ENCODE assay signal across 15 cellular contexts in genomic region chr3:132593950-132594328, GRCh38. TPM values are rescaled to one million over a fixed set of nuclear protein-coding genes. Genes with fewer than 3 reads are reported as not detected.
A peak's percentile ranks its signal among the peaks of the same experiment; 100 is the strongest.
DNase-seq lines count a peak whose midpoint lies in the region; ATAC-seq and TF ChIP-seq lines count a peak whose summit lies in the region.
"Had no signal": no experiment of that assay in that cellular context is flagged by ENCODE, and none has a peak within 500 bp of the region (broad histone marks: within the 10 kb centered on the region; RNA-seq: fewer than 3 reads in every experiment).

No MANE protein-coding gene starts in this region.

- DNase-seq in 8988T (peak; percentile 8), HT1080 (ENCODE audit: low read depth) (peak; percentile 89), astrocyte of the cerebellum (ENCODE audit: low read depth) (peak; percentile 22), glomerular endothelial cell (ENCODE audit: extremely low read depth, low read depth, low spot score) (peak; percentile 68), NOMO-1 treated with dmso at 0.1 percent for 144 hours (lab: John Stamatoyannopoulos, UW; ENCODE audit: unreplicated experiment) (no peak), NCI-H748 treated with DMSO at 0.1 percent for 48 hours (lab: John Stamatoyannopoulos, UW) (no peak)
- no peak for DNase-seq in effector memory CD8-positive, alpha-beta T cell
- no peak for DNase-seq in activated naive CD4-positive, alpha-beta T cell treated with anti-CD3 and anti-CD28 coated beads, Interleukin-2, amount 10 ng/mL, durations not matched to agents 7 days and 5 days
- DNase-seq: activated CD4-positive, CD25-positive, alpha-beta regulatory T cell treated with anti-CD3 and anti-CD28 coated beads, Interleukin-2, amount 50 U/mL, for 72 hours; effector CD4-positive, alpha-beta T cell; nephron progenitor cell; SHP77; stimulated activated CD4-positive, alpha-beta T cell treated with anti-CD3 and anti-CD28 coated beads, Interleukin-15, amount 100 ng/mL, for 24 hours had no signal

- no peak overlapping the region for H3K4me3 ChIP-seq in astrocyte of the cerebellum (ENCODE audit: low read depth, low read length)
- H3K4me3 ChIP-seq: A549 had no signal

- H3K9me3 Mint-ChIP-seq in effector memory CD8-positive, alpha-beta T cell, result no peaks in the 10 kb centered on the region
- H3K9me3 Mint-ChIP-seq in activated naive CD4-positive, alpha-beta T cell treated with anti-CD3 and anti-CD28 coated beads, Interleukin-2, amount 10 ng/mL, durations not matched to agents 7 days and 5 days, result no peaks in the 10 kb centered on the region
- H3K9me3 Mint-ChIP-seq: activated T-helper 1 cell treated with anti-CD3 and anti-CD28 coated beads, Interleukin-12 subunit alpha, Interleukin-12 subunit beta, Interleukin-2, Interleukin-4 antibody, amounts not matched to agents 30 ng/mL and 10 ng/mL and 1 ng/mL, durations not matched to agents 14 hours and 24 hours and 36 hours; nephron progenitor cell had no signal

- H3K4me3 Mint-ChIP-seq in effector memory CD8-positive, alpha-beta T cell, result no peak overlapping the region
- no peak overlapping the region for H3K4me3 Mint-ChIP-seq in activated naive CD4-positive, alpha-beta T cell treated with anti-CD3 and anti-CD28 coated beads, Interleukin-2, amount 10 ng/mL, durations not matched to agents 7 days and 5 days
- H3K4me3 Mint-ChIP-seq: activated T-helper 1 cell treated with anti-CD3 and anti-CD28 coated beads, Interleukin-12 subunit alpha, Interleukin-12 subunit beta, Interleukin-2, Interleukin-4 antibody, amounts not matched to agents 30 ng/mL and 10 ng/mL and 1 ng/mL, durations not matched to agents 14 hours and 24 hours and 36 hours; nephron progenitor cell had no signal

- TF ChIP-seq CTCF in astrocyte of the cerebellum (IDR thresholded peaks at IDR 0.05; ENCODE audit: low read depth, low read length, missing control alignments), result no peak

- H3K36me3 Mint-ChIP-seq in effector memory CD8-positive, alpha-beta T cell (ENCODE audit: insufficient read depth), result peaks cover 2% of the 10 kb centered on the region
- peaks cover 5% of the 10 kb centered on the region for H3K36me3 Mint-ChIP-seq in activated naive CD4-positive, alpha-beta T cell treated with anti-CD3 and anti-CD28 coated beads, Interleukin-2, amount 10 ng/mL, durations not matched to agents 7 days and 5 days

- peaks cover 0 to 3% of the 10 kb centered on the region in 2 donors for H3K4me1 Mint-ChIP-seq in effector memory CD8-positive, alpha-beta T cell (ENCODE audit: low read depth in 2 of 2)
- H3K4me1 Mint-ChIP-seq in activated naive CD4-positive, alpha-beta T cell treated with anti-CD3 and anti-CD28 coated beads, Interleukin-2, amount 10 ng/mL, durations not matched to agents 7 days and 5 days, result peaks cover 3% of the 10 kb centered on the region
- H3K4me1 Mint-ChIP-seq: nephron progenitor cell had no signal

- H3K27ac Mint-ChIP-seq in effector memory CD8-positive, alpha-beta T cell, result peak overlapping the region in 1 of 2 donors; percentile 82
- H3K27ac Mint-ChIP-seq in activated naive CD4-positive, alpha-beta T cell treated with anti-CD3 and anti-CD28 coated beads, Interleukin-2, amount 10 ng/mL, durations not matched to agents 7 days and 5 days, result no peak overlapping the region
- H3K27ac Mint-ChIP-seq: activated T-helper 1 cell treated with anti-CD3 and anti-CD28 coated beads, Interleukin-12 subunit alpha, Interleukin-12 subunit beta, Interleukin-2, Interleukin-4 antibody, amounts not matched to agents 30 ng/mL and 10 ng/mL and 1 ng/mL, durations not matched to agents 14 hours and 24 hours and 36 hours; nephron progenitor cell had no signal

- ATAC-seq in effector memory CD8-positive, alpha-beta T cell (replicated peaks), result no peak

- H3K27me3 Mint-ChIP-seq in effector memory CD8-positive, alpha-beta T cell, result no peaks in the 10 kb centered on the region
- H3K27me3 Mint-ChIP-seq in activated naive CD4-positive, alpha-beta T cell treated with anti-CD3 and anti-CD28 coated beads, Interleukin-2, amount 10 ng/mL, durations not matched to agents 7 days and 5 days, result no peaks in the 10 kb centered on the region

- in situ Hi-C loops in astrocyte of the cerebellum (cut with HindIII; ENCODE audit: low sequenced_read_pairs), result no loop called here

- CTCF ChIA-PET in activated naive CD4-positive, alpha-beta T cell treated with anti-CD3 and anti-CD28 coated beads, Interleukin-2, amount 10 ng/mL, durations not matched to agents 7 days and 5 days (lab: Charles Lee), result no interaction called here

RNA-seq across cellular contexts. Expression of gene ACKR4, which starts 3.1 kb away (rescaled TPM):
- total RNA-seq in HT1080 (2014; rRNA removed; shearing (Covaris generic)), result not detected in 2 replicates
- not detected in 2 replicates for polyA plus RNA-seq in HT1080 (2015; cell fraction: cytosol; rRNA removed)
- 0.32 TPM in 1 of 2 replicates, not detected in the other for polyA plus RNA-seq in HT1080 (2015; cell fraction: nucleus; rRNA removed)
- 0.58 and 0.64 TPM in 2 replicates for total RNA-seq in glomerular endothelial cell

Comparison
In these comparisons a context has a peak if more than half of its experiments do, and no peak if none do; other contexts are left out.
1. DNase-seq: peak in 8988T (single experiment), HT1080 (single experiment), astrocyte of the cerebellum (single experiment) and glomerular endothelial cell (single experiment); none in NOMO-1 treated with dmso at 0.1 percent for 144 hours (single experiment), effector memory CD8-positive, alpha-beta T cell (0 of 3), NCI-H748 treated with DMSO at 0.1 percent for 48 hours (single experiment) and activated naive CD4-positive, alpha-beta T cell treated with anti-CD3 and anti-CD28 coated beads, Interleukin-2, amount 10 ng/mL, durations not matched to agents 7 days and 5 days (single experiment).